Comparison of ENCODE assay signal across 11 cellular contexts in genomic region chrX:130623508-130623907, GRCh38.
"Had no signal": no experiment of that assay in that cellular context is flagged by ENCODE, and none has a peak within 500 bp of the region (broad histone marks: within the 10 kb centered on the region; RNA-seq: fewer than 3 reads in every experiment).

No MANE protein-coding gene starts in this region.

- ATAC-seq: activated CD8-positive, alpha-beta T cell treated with anti-CD3 and anti-CD28 coated beads for 36 hours; esophagus mucosa; left colon had no signal

- DNase-seq: activated CD4-positive, alpha-beta T cell treated with anti-CD3 and anti-CD28 coated beads for 4 hours; activated CD8-positive, alpha-beta memory T cell treated with anti-CD3 and anti-CD28 coated beads, Interleukin-2, amount 50 U/mL, for 48 hours; activated CD8-positive, alpha-beta T cell treated with anti-CD3 and anti-CD28 coated beads for 36 hours; activated naive CD4-positive, alpha-beta T cell; aorta; dorsolateral prefrontal cortex; immature natural killer cell; left colon; naive B cell; stimulated activated CD4-positive, alpha-beta T cell treated with anti-CD3 and anti-CD28 coated beads, Interleukin-4, amount 100 ng/mL, for 4 hours had no signal
